ENCODE assay signal across 7 cellular contexts in the genomic region with DNA sequence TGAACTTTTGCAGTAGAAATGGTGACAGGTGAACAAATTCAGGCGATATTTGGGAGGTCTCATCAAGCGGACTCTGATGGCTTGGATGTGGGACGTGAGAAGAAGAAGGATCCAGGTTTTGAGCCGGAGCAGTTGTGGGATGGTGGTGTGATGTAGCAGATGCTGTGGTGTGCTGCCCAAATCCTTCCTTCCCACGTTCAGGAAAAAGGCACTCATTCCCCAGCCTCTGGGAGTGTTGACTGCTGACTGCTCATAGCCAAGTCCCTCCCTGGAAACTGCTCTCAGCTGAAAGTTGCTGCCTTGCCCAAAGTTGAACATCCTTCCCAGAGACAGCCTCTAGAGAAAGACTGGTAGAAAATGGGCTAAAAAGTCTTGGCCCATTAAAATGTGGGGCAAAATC.
"Had no signal": no experiment of that assay in that cellular context is flagged by ENCODE, and none has a peak within 500 bp of the region (broad histone marks: within the 10 kb centered on the region; RNA-seq: fewer than 3 reads in every experiment).

No MANE protein-coding gene starts in this region.

- H3K27ac ChIP-seq: HL-60 had no signal

- DNase-seq: H9, HFFc6, KBM-7 had no signal

- ATAC-seq: GM23338, HCT116, HepG2 had no signal

- H3K4me3 ChIP-seq: GM23338 had no signal
